Comparison of ENCODE assay signal across 20 cellular contexts in genomic region chr18:69880083-69880482, GRCh38.
"Had no signal": no experiment of that assay in that cellular context is flagged by ENCODE, and none has a peak within 500 bp of the region (broad histone marks: within the 10 kb centered on the region; RNA-seq: fewer than 3 reads in every experiment).

No MANE protein-coding gene starts in this region.

- H3K4me3 ChIP-seq: gastrocnemius medialis, heart left ventricle, prostate gland, right atrium auricular region, suprapubic skin, transverse colon, uterus had no signal

- H3K36me3 ChIP-seq: gastrocnemius medialis, heart left ventricle, prostate gland, right atrium auricular region, suprapubic skin, transverse colon, uterus had no signal

- H3K27me3 ChIP-seq: gastrocnemius medialis, heart left ventricle, right atrium auricular region, suprapubic skin, transverse colon, uterus had no signal

- H3K27me3 Mint-ChIP-seq: activated naive CD4-positive, alpha-beta T cell treated with anti-CD3 and anti-CD28 coated beads, Interleukin-2, amount 10 ng/mL, durations not matched to agents 7 days and 5 days; stimulated activated naive CD8-positive, alpha-beta T cell treated with anti-CD3 and anti-CD28 coated beads, Interleukin-15, amount 100 ng/mL, for 72 hours had no signal

- H3K27ac ChIP-seq: gastrocnemius medialis, heart left ventricle, prostate gland, right atrium auricular region, suprapubic skin, transverse colon, uterus, VCaP had no signal

- ATAC-seq: esophagus mucosa; gastrocnemius medialis; heart left ventricle; stimulated activated naive CD8-positive, alpha-beta T cell treated with anti-CD3 and anti-CD28 coated beads, Interleukin-15, amount 100 ng/mL, for 72 hours had no signal

- DNase-seq: activated CD4-positive, alpha-beta T cell treated with anti-CD3 and anti-CD28 coated beads for 1 hour; activated CD4-positive, alpha-beta T cell treated with anti-CD3 and anti-CD28 coated beads, Interleukin-2, amount 50 U/mL, for 48 hours; activated effector memory CD4-positive, alpha-beta T cell treated with Interleukin-2 at 50 U/mL for 16 hours; activated naive CD4-positive, alpha-beta T cell treated with anti-CD3 and anti-CD28 coated beads, Interleukin-2, amount 10 ng/mL, durations not matched to agents 7 days and 5 days; activated T-cell treated with anti-CD3 and anti-CD28 coated beads, Interleukin-2, amount 50 U/mL, for 1 hour; effector CD4-positive, alpha-beta T cell; gastrocnemius medialis; heart left ventricle; stimulated activated CD4-positive, alpha-beta T cell treated with anti-CD3 and anti-CD28 coated beads, Interleukin-12 subunit alpha, Interleukin-12 subunit beta, amount 100 ng/mL, for 4 hours; stimulated activated CD4-positive, alpha-beta T cell treated with anti-CD3 and anti-CD28 coated beads, Interleukin-1b, Interleukin-23, amount 100 ng/mL, for 48 hours; stimulated activated naive CD8-positive, alpha-beta T cell treated with anti-CD3 and anti-CD28 coated beads, Interleukin-15, amount 100 ng/mL, for 72 hours; SW 1271; T-helper 2 cell; transverse colon; uterus had no signal

- H3K4me3 Mint-ChIP-seq: activated naive CD4-positive, alpha-beta T cell treated with anti-CD3 and anti-CD28 coated beads, Interleukin-2, amount 10 ng/mL, durations not matched to agents 7 days and 5 days; stimulated activated naive CD8-positive, alpha-beta T cell treated with anti-CD3 and anti-CD28 coated beads, Interleukin-15, amount 100 ng/mL, for 72 hours had no signal

- H3K4me1 ChIP-seq: gastrocnemius medialis, prostate gland, right atrium auricular region, suprapubic skin had no signal

- H3K27ac Mint-ChIP-seq: activated naive CD4-positive, alpha-beta T cell treated with anti-CD3 and anti-CD28 coated beads, Interleukin-2, amount 10 ng/mL, durations not matched to agents 7 days and 5 days; stimulated activated naive CD8-positive, alpha-beta T cell treated with anti-CD3 and anti-CD28 coated beads, Interleukin-15, amount 100 ng/mL, for 72 hours had no signal
